ENCODE assay signal across 2 cellular contexts in the genomic region with DNA sequence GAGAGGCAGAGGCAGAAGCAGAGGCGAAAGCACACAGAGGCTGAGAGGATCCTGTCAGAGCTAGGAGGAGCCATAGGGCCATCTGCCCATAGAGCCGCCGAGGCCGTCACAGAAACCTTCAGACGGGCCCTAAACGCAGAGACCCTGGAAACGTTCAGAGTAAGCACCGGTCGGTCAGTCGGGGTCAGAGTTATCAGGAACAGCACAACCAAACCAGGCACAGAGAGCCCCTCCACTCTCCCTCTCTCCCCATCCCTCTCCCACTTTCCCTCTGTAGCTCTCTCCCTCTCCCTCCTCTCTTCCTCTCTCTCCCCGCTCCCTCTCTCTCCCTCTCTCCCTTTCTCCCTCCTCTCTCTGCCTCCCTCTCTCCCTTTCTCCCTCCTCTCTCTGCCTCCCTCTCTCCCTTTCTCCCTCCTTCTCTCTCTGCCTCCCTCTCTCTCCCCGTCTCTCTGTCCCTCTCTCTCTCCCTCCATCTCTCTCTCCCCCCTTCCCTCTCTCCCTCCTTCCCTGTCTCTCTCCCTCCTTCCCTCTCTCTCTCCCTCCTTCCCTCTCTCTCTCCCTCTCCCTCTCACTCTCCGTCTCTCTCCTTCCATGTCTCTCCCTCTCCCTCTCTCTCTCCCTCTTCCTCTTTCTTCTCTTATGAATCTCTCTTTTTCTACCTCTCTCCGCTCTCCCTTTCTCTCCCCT.
TF ChIP-seq lines count a peak whose summit lies in the region.

No MANE protein-coding gene starts in this region.

TF ChIP-seq in endothelial cell of umbilical vein, 7 proteins besides CTCF, POLR2A, EP300 and RAD21:
- no peak for TF ChIP-seq JUN (IDR thresholded peaks at IDR 0.05; ENCODE audit: borderline replicate concordance, insufficient read depth, insufficient read length, low read depth)
- no peak for TF ChIP-seq FOS (IDR thresholded peaks at IDR 0.05; ENCODE audit: borderline replicate concordance, insufficient read depth, low read length)
- TF ChIP-seq, protein P1, sequence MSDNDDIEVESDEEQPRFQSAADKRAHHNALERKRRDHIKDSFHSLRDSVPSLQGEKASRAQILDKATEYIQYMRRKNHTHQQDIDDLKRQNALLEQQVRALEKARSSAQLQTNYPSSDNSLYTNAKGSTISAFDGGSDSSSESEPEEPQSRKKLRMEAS (IDR thresholded peaks at IDR 0.05; ENCODE audit: insufficient read depth, insufficient read length) = no peak
- TF ChIP-seq POLR2AphosphoS5 (IDR thresholded peaks at IDR 0.05; ENCODE audit: insufficient read depth, low read depth, low read length) = no peak
- TF ChIP-seq EZH2 (IDR thresholded peaks at IDR 0.05; ENCODE audit: borderline replicate concordance, low read depth, low read length, severe bottlenecking) = no peak
- no peak for TF ChIP-seq GATA2 (IDR thresholded peaks at IDR 0.05; ENCODE audit: insufficient read depth, insufficient read length, low read depth, low read length)

TF ChIP-seq in GM12891, 5 proteins besides CTCF, POLR2A, EP300 and RAD21:
- TF ChIP-seq PAX5 (IDR thresholded peaks at IDR 0.05; ENCODE audit: insufficient read depth, low read length, severe bottlenecking) = no peak
- no peak for TF ChIP-seq SPI1 (IDR thresholded peaks at IDR 0.05; ENCODE audit: low read depth, low read length)
- TF ChIP-seq POU2F2 (IDR thresholded peaks at IDR 0.05; ENCODE audit: low read depth, low read length) = no peak
